1 cellular context compared by ENCODE assay signal in the genomic region with DNA sequence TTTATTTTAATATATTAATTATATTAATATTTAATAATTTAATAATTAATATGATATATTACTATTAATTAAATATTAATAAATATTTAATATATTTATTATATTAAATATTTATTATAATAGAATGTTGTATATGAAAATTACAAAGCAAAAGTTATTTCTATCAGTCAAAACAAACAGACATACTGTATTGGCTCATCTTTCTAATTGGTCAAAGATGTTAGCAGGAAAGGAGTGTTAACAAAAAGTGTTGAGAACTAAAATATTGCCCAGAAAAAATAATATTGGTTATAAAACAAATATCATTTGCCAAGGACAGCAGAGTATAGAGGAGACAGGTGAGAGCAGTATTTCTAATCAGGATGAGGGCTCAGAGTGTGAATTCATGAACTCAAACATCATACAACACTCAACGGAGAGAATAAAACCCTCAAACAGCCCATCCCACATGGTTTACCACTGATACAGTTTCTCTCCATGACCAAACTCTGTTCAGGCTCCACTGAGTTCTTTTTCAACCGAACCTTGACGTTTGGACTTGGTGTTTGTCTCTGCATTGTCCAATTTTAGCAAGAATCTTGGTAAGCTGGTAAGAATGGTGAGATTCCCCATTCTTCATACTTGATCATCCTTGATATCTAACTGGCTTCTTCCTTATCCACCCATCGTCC.
TF ChIP-seq lines count a peak whose summit lies in the region.

No MANE protein-coding gene starts in this region.

TF ChIP-seq in SK-N-SH treated with all-trans-retinoic acid at 6 μM for 48 hours, 23 proteins besides CTCF, POLR2A, EP300 and RAD21 (continued from another document):
- TF ChIP-seq, protein P1, sequence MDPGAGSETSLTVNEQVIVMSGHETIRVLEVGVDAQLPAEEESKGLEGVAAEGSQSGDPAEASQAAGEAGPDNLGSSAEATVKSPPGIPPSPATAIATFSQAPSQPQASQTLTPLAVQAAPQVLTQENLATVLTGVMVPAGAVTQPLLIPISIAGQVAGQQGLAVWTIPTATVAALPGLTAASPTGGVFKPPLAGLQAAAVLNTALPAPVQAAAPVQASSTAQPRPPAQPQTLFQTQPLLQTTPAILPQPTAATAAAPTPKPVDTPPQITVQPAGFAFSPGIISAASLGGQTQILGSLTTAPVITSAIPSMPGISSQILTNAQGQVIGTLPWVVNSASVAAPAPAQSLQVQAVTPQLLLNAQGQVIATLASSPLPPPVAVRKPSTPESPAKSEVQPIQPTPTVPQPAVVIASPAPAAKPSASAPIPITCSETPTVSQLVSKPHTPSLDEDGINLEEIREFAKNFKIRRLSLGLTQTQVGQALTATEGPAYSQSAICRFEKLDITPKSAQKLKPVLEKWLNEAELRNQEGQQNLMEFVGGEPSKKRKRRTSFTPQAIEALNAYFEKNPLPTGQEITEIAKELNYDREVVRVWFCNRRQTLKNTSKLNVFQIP (CRISPR knock-in tag; IDR thresholded peaks at IDR 0.05; ENCODE audit: borderline replicate concordance, low read depth) = no peak
- TF ChIP-seq OSR1 (CRISPR knock-in tag; IDR thresholded peaks at IDR 0.05) = no peak
TF ChIP-seq in SK-N-SH treated with all-trans-retinoic acid at 6 μM for 48 hours: peak in this region for 0.
